Comparison of ENCODE assay signal across 18 cellular contexts in genomic region chr17:40060887-40061480, GRCh38. TPM values are rescaled to one million over a fixed set of nuclear protein-coding genes. Genes with fewer than 3 reads are reported as not detected.
DNase-seq lines count a peak whose midpoint lies in the region; ATAC-seq and TF ChIP-seq lines count a peak whose summit lies in the region.
"Had no signal": no experiment of that assay in that cellular context is flagged by ENCODE, and none has a peak within 500 bp of the region (broad histone marks: within the 10 kb centered on the region; RNA-seq: fewer than 3 reads in every experiment).

No MANE protein-coding gene starts in this region.

- peaks cover 9 to 41% (median 27%) of the 10 kb centered on the region in 4 donors for H3K4me1 Mint-ChIP-seq in CD4-positive, CD25-positive, alpha-beta regulatory T cell
- peaks cover 29% of the 10 kb centered on the region for H3K4me1 Mint-ChIP-seq in activated T-helper 1 cell treated with anti-CD3 and anti-CD28 coated beads, Interleukin-12 subunit alpha, Interleukin-12 subunit beta, Interleukin-2, Interleukin-4 antibody, amounts not matched to agents 30 ng/mL and 10 ng/mL and 1 ng/mL, durations not matched to agents 14 hours and 24 hours and 36 hours (ENCODE audit: low read depth)

- H3K27ac ChIP-seq in AG04450 (ENCODE audit: low read depth, low read length): peak overlapping the region; percentile 31
- H3K27ac ChIP-seq in CD4-positive, CD25-positive, alpha-beta regulatory T cell (ENCODE audit: insufficient read depth, low read length, poor library complexity, severe bottlenecking): no peak overlapping the region
- H3K27ac ChIP-seq in mesenchymal stem cell (ENCODE audit: low read length, poor library complexity, severe bottlenecking): no peak overlapping the region
- H3K27ac ChIP-seq: parathyroid adenoma had no signal

- peaks cover 37% of the 10 kb centered on the region for H3K4me1 ChIP-seq in CD4-positive, CD25-positive, alpha-beta regulatory T cell (ENCODE audit: control insufficient read depth, insufficient read depth, low read length, poor library complexity, severe bottlenecking)
- H3K4me1 ChIP-seq in mesenchymal stem cell (ENCODE audit: control insufficient read depth, insufficient read depth, low read depth, low read length): peaks cover 26% of the 10 kb centered on the region

- H3K27me3 Mint-ChIP-seq in CD4-positive, CD25-positive, alpha-beta regulatory T cell: peaks cover 17% of the 10 kb centered on the region
- H3K27me3 Mint-ChIP-seq in activated T-helper 1 cell treated with anti-CD3 and anti-CD28 coated beads, Interleukin-12 subunit alpha, Interleukin-12 subunit beta, Interleukin-2, Interleukin-4 antibody, amounts not matched to agents 30 ng/mL and 10 ng/mL and 1 ng/mL, durations not matched to agents 14 hours and 24 hours and 36 hours (ENCODE audit: insufficient read depth): peaks cover 52% of the 10 kb centered on the region

- ATAC-seq in CD4-positive, CD25-positive, alpha-beta regulatory T cell (ENCODE audit: low read depth in 2 of 2): no peak
- ATAC-seq in GM21526 (IDR thresholded peaks at IDR 0.05; ENCODE audit: low FRiP score, unreplicated experiment): no peak
- ATAC-seq: HCT116 had no signal

- H3K4me3 Mint-ChIP-seq in CD4-positive, CD25-positive, alpha-beta regulatory T cell: peak overlapping the region; percentile 87 to 93 (median 90)
- H3K4me3 Mint-ChIP-seq in activated T-helper 1 cell treated with anti-CD3 and anti-CD28 coated beads, Interleukin-12 subunit alpha, Interleukin-12 subunit beta, Interleukin-2, Interleukin-4 antibody, amounts not matched to agents 30 ng/mL and 10 ng/mL and 1 ng/mL, durations not matched to agents 14 hours and 24 hours and 36 hours: peak overlapping the region; percentile 1

- no peak overlapping the region for H4K8ac ChIP-seq in mesenchymal stem cell (ENCODE audit: low read length)

- peak overlapping the region in 2 of 3 donors; percentile 31 to 81 for H3K27ac Mint-ChIP-seq in CD4-positive, CD25-positive, alpha-beta regulatory T cell
- no peak overlapping the region for H3K27ac Mint-ChIP-seq in activated T-helper 1 cell treated with anti-CD3 and anti-CD28 coated beads, Interleukin-12 subunit alpha, Interleukin-12 subunit beta, Interleukin-2, Interleukin-4 antibody, amounts not matched to agents 30 ng/mL and 10 ng/mL and 1 ng/mL, durations not matched to agents 14 hours and 24 hours and 36 hours

- no peaks in the 10 kb centered on the region for H3K36me3 ChIP-seq in CD4-positive, CD25-positive, alpha-beta regulatory T cell (ENCODE audit: control insufficient read depth, insufficient read depth, low read length)
- H3K36me3 ChIP-seq in mesenchymal stem cell (ENCODE audit: control insufficient read depth in 1 of 2, insufficient read depth in 2 of 2, low read depth in 1 of 2, low read length in 2 of 2): no peaks in the 10 kb centered on the region
- H3K36me3 ChIP-seq: Peyer's patch had no signal

- H3K9me3 Mint-ChIP-seq in CD4-positive, CD25-positive, alpha-beta regulatory T cell: peaks cover 0 to 3% (median 0%) of the 10 kb centered on the region in 7 donors
- no peaks in the 10 kb centered on the region for H3K9me3 Mint-ChIP-seq in activated T-helper 1 cell treated with anti-CD3 and anti-CD28 coated beads, Interleukin-12 subunit alpha, Interleukin-12 subunit beta, Interleukin-2, Interleukin-4 antibody, amounts not matched to agents 30 ng/mL and 10 ng/mL and 1 ng/mL, durations not matched to agents 14 hours and 24 hours and 36 hours
- H3K9me3 Mint-ChIP-seq: activated naive CD8-positive, alpha-beta T cell treated with anti-CD3 and anti-CD28 coated beads, Interleukin-2, amount 10 ng/mL, durations not matched to agents 7 days and 5 days had no signal

- no peak overlapping the region for H2AK5ac ChIP-seq in mesenchymal stem cell (ENCODE audit: low read length, severe bottlenecking)

- peaks cover 3% of the 10 kb centered on the region for H3K79me1 ChIP-seq in mesenchymal stem cell (replicated peaks; ENCODE audit: low read length, poor library complexity, severe bottlenecking)

- H2BK15ac ChIP-seq in mesenchymal stem cell (ENCODE audit: low read depth, poor library complexity, severe bottlenecking): no peak overlapping the region

- WGBS in mesenchymal stem cell: 72% methylated on average over 9 of the region's 9 CpGs

- no peak overlapping the region for H2BK120ac ChIP-seq in mesenchymal stem cell (ENCODE audit: low read depth, low read length)

- H3K27me3 ChIP-seq in AG04450 (ENCODE audit: control insufficient read depth, insufficient read depth, low read length) (peaks cover 3% of the 10 kb centered on the region), mesenchymal stem cell (ENCODE audit: control insufficient read depth in 1 of 2, insufficient read depth in 1 of 2, low read length in 2 of 2) (peaks cover 0 to 10% of the 10 kb centered on the region in 2 experiments)
- no peaks in the 10 kb centered on the region for H3K27me3 ChIP-seq in CD4-positive, CD25-positive, alpha-beta regulatory T cell (ENCODE audit: control insufficient read depth, insufficient read depth, low read length)
- H3K27me3 ChIP-seq: Peyer's patch had no signal

- no peak for DNase-seq in AG04450 (ENCODE audit: low read depth, low spot score)
- no peak for DNase-seq in CD4-positive, CD25-positive, alpha-beta regulatory T cell
- no peak for DNase-seq in activated T-helper 1 cell treated with anti-CD3 and anti-CD28 coated beads, Interleukin-12 subunit alpha, Interleukin-12 subunit beta, Interleukin-2, Interleukin-4 antibody, amounts not matched to agents 30 ng/mL and 10 ng/mL and 1 ng/mL, durations not matched to agents 14 hours and 24 hours and 36 hours (ENCODE audit: low spot score)
- no peak for DNase-seq in mesenchymal stem cell
- no peak for DNase-seq in stimulated activated naive CD4-positive, alpha-beta T cell (lab: John Stamatoyannopoulos, UW)
- no peak for DNase-seq in SW 1271 (lab: John Stamatoyannopoulos, UW)
- DNase-seq in activated gamma-delta T cell (lab: John Stamatoyannopoulos, UW): no peak
- DNase-seq: activated CD8-positive, alpha-beta memory T cell treated with anti-CD3 and anti-CD28 coated beads, Interleukin-2, amount 50 U/mL, for 48 hours; activated naive CD8-positive, alpha-beta T cell treated with anti-CD3 and anti-CD28 coated beads, Interleukin-2, amount 10 ng/mL, durations not matched to agents 7 days and 5 days; C1 segment of cervical spinal cord; midbrain; NCI-H1092; NCI-H524; Peyer's patch had no signal

- no peaks in the 10 kb centered on the region; the same call in 1 of the 2 replicates for H3K9me3 ChIP-seq in AG04450 (ENCODE audit: control insufficient read depth, insufficient read depth, low read length)
- H3K9me3 ChIP-seq in CD4-positive, CD25-positive, alpha-beta regulatory T cell (ENCODE audit: control insufficient read depth in 2 of 2, low read length in 2 of 2): no peaks in the 10 kb centered on the region
- H3K9me3 ChIP-seq in mesenchymal stem cell (ENCODE audit: control insufficient read depth, low read length): no peaks in the 10 kb centered on the region
- H3K9me3 ChIP-seq: Peyer's patch had no signal

- H2BK5ac ChIP-seq in mesenchymal stem cell (ENCODE audit: low read depth, low read length, poor library complexity, severe bottlenecking): no peak overlapping the region

- POLR2A ChIA-PET in AG04450 (lab: Yijun Ruan, JAX): no interaction called here

- peaks cover 4% of the 10 kb centered on the region for H3K36me3 Mint-ChIP-seq in CD4-positive, CD25-positive, alpha-beta regulatory T cell
- no peaks in the 10 kb centered on the region for H3K36me3 Mint-ChIP-seq in activated T-helper 1 cell treated with anti-CD3 and anti-CD28 coated beads, Interleukin-12 subunit alpha, Interleukin-12 subunit beta, Interleukin-2, Interleukin-4 antibody, amounts not matched to agents 30 ng/mL and 10 ng/mL and 1 ng/mL, durations not matched to agents 14 hours and 24 hours and 36 hours (ENCODE audit: low read depth)
- H3K36me3 Mint-ChIP-seq: activated naive CD8-positive, alpha-beta T cell treated with anti-CD3 and anti-CD28 coated beads, Interleukin-2, amount 10 ng/mL, durations not matched to agents 7 days and 5 days had no signal

- CTCF ChIA-PET in AG04450 (lab: Charles Lee): interaction anchor here (1.4 to 3.5 kb wide), 4 partner anchors 14 to 107 kb away, joined by 4 to 18 read pairs (median 6); no protein-coding TSS in a partner anchor

- no peak overlapping the region for H3K4me2 ChIP-seq in mesenchymal stem cell (ENCODE audit: low read length, poor library complexity, severe bottlenecking)

- peak overlapping the region; percentile 34 for H4K91ac ChIP-seq in mesenchymal stem cell (ENCODE audit: low read length)

- H3K23ac ChIP-seq in mesenchymal stem cell (ENCODE audit: low read length in 2 of 2): no peak overlapping the region

- no peak overlapping the region for H3K4me3 ChIP-seq in AG04450 (ENCODE audit: low read depth, low read length)
- no peak overlapping the region for H3K4me3 ChIP-seq in CD4-positive, CD25-positive, alpha-beta regulatory T cell (ENCODE audit: low read depth, low read length)
- H3K4me3 ChIP-seq in mesenchymal stem cell (ENCODE audit: insufficient read depth in 1 of 2, low read depth in 1 of 2, low read length in 2 of 2): no peak overlapping the region
- H3K4me3 ChIP-seq: Peyer's patch had no signal

- H2BK12ac ChIP-seq in mesenchymal stem cell (ENCODE audit: low read length in 2 of 2): no peak overlapping the region

- H3K18ac ChIP-seq in mesenchymal stem cell (ENCODE audit: low read depth in 1 of 2, low read length in 2 of 2): no peak overlapping the region

- H3K9ac ChIP-seq in mesenchymal stem cell (ENCODE audit: low read length): no peak overlapping the region
- H3K9ac ChIP-seq: parathyroid adenoma had no signal

- intact Hi-C loops in activated T-helper 1 cell treated with anti-CD3 and anti-CD28 coated beads, Interleukin-12 subunit alpha, Interleukin-12 subunit beta, Interleukin-2, Interleukin-4 antibody, amounts not matched to agents 30 ng/mL and 10 ng/mL and 1 ng/mL, durations not matched to agents 14 hours and 24 hours and 36 hours (cut with micrococcal nuclease): no loop called here

- no peak for TF ChIP-seq CTCF in AG04450 (IDR thresholded peaks at IDR 0.05; ENCODE audit: low read depth, low read length)

- no peak overlapping the region for H3K14ac ChIP-seq in mesenchymal stem cell (ENCODE audit: low read length in 2 of 2)

- H3K4ac ChIP-seq in mesenchymal stem cell (ENCODE audit: low read depth in 1 of 2, low read length in 2 of 2): no peak overlapping the region

- H2AFZ ChIP-seq in mesenchymal stem cell (ENCODE audit: low read depth, low read length): no peak overlapping the region
- H2AFZ ChIP-seq: parathyroid adenoma had no signal

RNA-seq across cellular contexts. Expression of gene THRA, which starts 1.8 kb away (rescaled TPM):
- polyA plus RNA-seq in AG04450 (2011; rRNA removed): 25.2 and 32.0 TPM in 2 replicates
- polyA minus RNA-seq in AG04450 (2011; rRNA and poly(A)+ RNA removed): 20.2 and 24.6 TPM in 2 replicates
- 29.4 TPM for total RNA-seq in CD4-positive, CD25-positive, alpha-beta regulatory T cell
- polyA plus RNA-seq in CD4-positive, CD25-positive, alpha-beta regulatory T cell: 10 to 100 TPM; 10.7 to 15.9 (median 13.4) TPM
- 2.9 and 3.5 TPM in 2 replicates for total RNA-seq in activated T-helper 1 cell treated with anti-CD3 and anti-CD28 coated beads, Interleukin-12 subunit alpha, Interleukin-12 subunit beta, Interleukin-2, Interleukin-4 antibody, amounts not matched to agents 30 ng/mL and 10 ng/mL and 1 ng/mL, durations not matched to agents 14 hours and 24 hours and 36 hours
- 24.1 TPM for polyA plus RNA-seq in mesenchymal stem cell (2013, experiment 1 of 2)
- 23.2 TPM for polyA plus RNA-seq in mesenchymal stem cell (2013, experiment 2 of 2)

RNA-seq across cellular contexts. Expression of gene MED24, which starts 6.8 kb away (rescaled TPM):
- 47.0 and 54.0 TPM in 2 replicates for polyA plus RNA-seq in AG04450 (2011; rRNA removed)
- polyA minus RNA-seq in AG04450 (2011; rRNA and poly(A)+ RNA removed): 59.4 and 92.8 TPM in 2 replicates
- total RNA-seq in CD4-positive, CD25-positive, alpha-beta regulatory T cell: 78.8 TPM
- 10 to 100 TPM; 34.3 to 46.1 (median 40.3) TPM for polyA plus RNA-seq in CD4-positive, CD25-positive, alpha-beta regulatory T cell
- 113 and 120 TPM in 2 replicates for total RNA-seq in activated T-helper 1 cell treated with anti-CD3 and anti-CD28 coated beads, Interleukin-12 subunit alpha, Interleukin-12 subunit beta, Interleukin-2, Interleukin-4 antibody, amounts not matched to agents 30 ng/mL and 10 ng/mL and 1 ng/mL, durations not matched to agents 14 hours and 24 hours and 36 hours
- polyA plus RNA-seq in mesenchymal stem cell (2013, experiment 1 of 2): 35.2 TPM
- polyA plus RNA-seq in mesenchymal stem cell (2013, experiment 2 of 2): 35.4 TPM

RNA-seq across cellular contexts. Expression of gene NR1D1, which starts 39.4 kb away (rescaled TPM):
- 0.62 and 1.0 TPM in 2 replicates for polyA plus RNA-seq in AG04450 (2011; rRNA removed)
- polyA minus RNA-seq in AG04450 (2011; rRNA and poly(A)+ RNA removed): 2.0 and 3.1 TPM in 2 replicates
- total RNA-seq in CD4-positive, CD25-positive, alpha-beta regulatory T cell: 29.5 TPM
- 10 to 100 TPM in 1 of 4 donors, 1 to 10 TPM in 3; 4.9 to 10.1 (median 6.2) TPM for polyA plus RNA-seq in CD4-positive, CD25-positive, alpha-beta regulatory T cell
- total RNA-seq in activated T-helper 1 cell treated with anti-CD3 and anti-CD28 coated beads, Interleukin-12 subunit alpha, Interleukin-12 subunit beta, Interleukin-2, Interleukin-4 antibody, amounts not matched to agents 30 ng/mL and 10 ng/mL and 1 ng/mL, durations not matched to agents 14 hours and 24 hours and 36 hours: 8.7 and 9.6 TPM in 2 replicates
- 6.1 TPM for polyA plus RNA-seq in mesenchymal stem cell (2013, experiment 1 of 2)
- 5.5 TPM for polyA plus RNA-seq in mesenchymal stem cell (2013, experiment 2 of 2)

RNA-seq across cellular contexts. Expression of gene CSF3, which starts 45.7 kb away (rescaled TPM):
- polyA plus RNA-seq in AG04450 (2011; rRNA removed): 0.05 TPM in 1 of 2 replicates, not detected in the other
- not detected in 2 replicates for polyA minus RNA-seq in AG04450 (2011; rRNA and poly(A)+ RNA removed)
- not detected for total RNA-seq in CD4-positive, CD25-positive, alpha-beta regulatory T cell
- not detected for polyA plus RNA-seq in CD4-positive, CD25-positive, alpha-beta regulatory T cell
- total RNA-seq in activated T-helper 1 cell treated with anti-CD3 and anti-CD28 coated beads, Interleukin-12 subunit alpha, Interleukin-12 subunit beta, Interleukin-2, Interleukin-4 antibody, amounts not matched to agents 30 ng/mL and 10 ng/mL and 1 ng/mL, durations not matched to agents 14 hours and 24 hours and 36 hours: not detected in 2 replicates
- polyA plus RNA-seq in mesenchymal stem cell (2013, experiment 1 of 2): not detected
- polyA plus RNA-seq in mesenchymal stem cell (2013, experiment 2 of 2): 0.05 TPM
- total RNA-seq: activated naive CD8-positive, alpha-beta T cell treated with anti-CD3 and anti-CD28 coated beads, Interleukin-2, amount 10 ng/mL, durations not matched to agents 7 days and 5 days; chondrocyte; Peyer's patch had no signal
